ENCODE assay signal across 8 cellular contexts in the genomic region with DNA sequence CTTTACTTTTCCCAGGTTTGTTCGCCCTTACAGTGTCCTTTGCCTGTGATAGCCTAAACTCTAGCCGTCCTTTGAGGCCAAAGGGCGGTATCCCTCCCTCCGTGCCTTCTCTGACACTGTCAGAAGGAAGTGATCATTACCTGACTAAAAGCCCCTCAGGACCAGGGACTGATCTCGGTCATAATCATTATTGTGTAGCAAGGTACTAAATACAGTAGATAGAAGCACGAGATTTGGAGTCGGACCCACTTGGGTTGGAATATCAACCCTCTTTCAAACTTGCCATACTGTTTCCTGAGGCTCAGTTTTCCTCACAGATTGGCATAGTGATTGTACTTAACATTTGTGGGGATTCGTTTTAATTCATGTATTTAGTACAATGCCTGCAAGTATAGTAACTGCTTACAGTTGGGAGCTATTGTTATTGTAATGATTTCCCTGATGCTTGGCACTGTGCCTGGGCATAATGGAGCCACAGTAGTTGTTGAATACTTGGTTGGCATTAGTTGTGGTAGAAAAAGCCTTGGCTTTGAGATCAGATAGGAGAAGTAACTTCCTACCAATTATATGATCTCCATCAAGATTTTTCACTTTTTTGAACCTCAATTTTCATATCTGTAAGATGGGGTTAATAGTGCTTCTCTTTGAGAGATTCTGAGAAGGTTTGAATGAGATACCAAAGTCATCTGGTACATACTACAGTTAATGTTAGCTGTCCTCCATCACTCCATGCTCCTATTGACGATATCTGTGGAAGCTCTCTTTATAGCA. TPM values are rescaled to one million over a fixed set of nuclear protein-coding genes. Genes with fewer than 3 reads are reported as not detected.
DNase-seq lines count a peak whose midpoint lies in the region; ATAC-seq, FAIRE-seq and TF ChIP-seq lines count a peak whose summit lies in the region.

No MANE protein-coding gene starts in this region.

- H3K4me1 ChIP-seq in keratinocyte (ENCODE audit: control insufficient read depth, extremely low read depth, insufficient read depth, low read length) (peaks cover 8% of the 10 kb centered on the region), thymus (ENCODE audit: control insufficient read depth, insufficient read depth, low read length) (peaks cover 22% of the 10 kb centered on the region)

- no peak for DNase-seq in activated naive CD4-positive, alpha-beta T cell treated with anti-CD3 and anti-CD28 coated beads, Interleukin-2, amount 10 ng/mL, durations not matched to agents 7 days and 5 days
- DNase-seq in activated naive CD4-positive, alpha-beta T cell (lab: John Stamatoyannopoulos, UW), result no peak
- no peak for DNase-seq in activated CD8-positive, alpha-beta T cell treated with anti-CD3 and anti-CD28 coated beads, Interleukin-2, amount 10 ng/mL, durations not matched to agents 7 days and 5 days
- DNase-seq in keratinocyte (ENCODE audit: low read depth, low spot score), result no peak
- no peak for DNase-seq in T-helper 9 cell
- DNase-seq in NCI-H526 (lab: John Stamatoyannopoulos, UW), result no peak

- no peak for FAIRE-seq in keratinocyte (lab: Jason Lieb, UNC)

- CTCF ChIA-PET in activated naive CD4-positive, alpha-beta T cell treated with anti-CD3 and anti-CD28 coated beads, Interleukin-2, amount 10 ng/mL, durations not matched to agents 7 days and 5 days (lab: Charles Lee), result no interaction called here
- CTCF ChIA-PET in activated CD8-positive, alpha-beta T cell treated with anti-CD3 and anti-CD28 coated beads, Interleukin-2, amount 10 ng/mL, durations not matched to agents 7 days and 5 days (lab: Charles Lee), result interaction anchor here (1.3 to 4.5 kb wide), 3 partner anchors 38 to 57 kb away, joined by 3 to 22 read pairs (median 18); partner anchors contain the start of gene CHPF

- H3K79me2 ChIP-seq in keratinocyte (ENCODE audit: control insufficient read depth, insufficient read depth, low read length), result peaks cover 3% of the 10 kb centered on the region

- dilution Hi-C loops in keratinocyte (cut with MboI; ENCODE audit: extremely low pct_ligation_motif_present, low sequenced_read_pairs), result no loop called here

- H3K9me3 ChIP-seq in keratinocyte (ENCODE audit: control insufficient read depth, low read depth, low read length) (no peaks in the 10 kb centered on the region), thymus (ENCODE audit: control insufficient read depth) (no peaks in the 10 kb centered on the region)

- WGBS in thymus, result 45% methylated on average over 9 of the region's 9 CpGs

- H3K27ac ChIP-seq in keratinocyte (ENCODE audit: control insufficient read depth, insufficient read depth, low read length), result peak overlapping the region; percentile 93
- H3K27ac ChIP-seq in thymus (ENCODE audit: low read depth), result no peak overlapping the region

- ATAC-seq in activated CD8-positive, alpha-beta T cell treated with anti-CD3 and anti-CD28 coated beads, Interleukin-2, amount 10 ng/mL, durations not matched to agents 7 days and 5 days, result no peak
- ATAC-seq in GM18858 (IDR thresholded peaks at IDR 0.05; ENCODE audit: unreplicated experiment), result no peak

- POLR2A ChIA-PET in activated CD8-positive, alpha-beta T cell treated with anti-CD3 and anti-CD28 coated beads, Interleukin-2, amount 10 ng/mL, durations not matched to agents 7 days and 5 days (lab: Charles Lee), result interaction anchor here (1.2 to 2.0 kb wide), 2 partner anchors 48 to 55 kb away, joined by 3 to 4 read pairs; no protein-coding TSS in a partner anchor

- peak overlapping the region; percentile 99 for H2AFZ ChIP-seq in keratinocyte (ENCODE audit: control insufficient read depth, low read length)

- no peaks in the 10 kb centered on the region for H3K27me3 ChIP-seq in keratinocyte (ENCODE audit: control insufficient read depth, extremely low read depth, insufficient read depth, low read length)
- no peaks in the 10 kb centered on the region for H3K27me3 ChIP-seq in thymus (ENCODE audit: control insufficient read depth, insufficient read depth)

- peaks cover 9% of the 10 kb centered on the region for H3K36me3 Mint-ChIP-seq in activated naive CD4-positive, alpha-beta T cell treated with anti-CD3 and anti-CD28 coated beads, Interleukin-2, amount 10 ng/mL, durations not matched to agents 7 days and 5 days
- peaks cover 7% of the 10 kb centered on the region for H3K36me3 Mint-ChIP-seq in activated CD8-positive, alpha-beta T cell treated with anti-CD3 and anti-CD28 coated beads, Interleukin-2, amount 10 ng/mL, durations not matched to agents 7 days and 5 days (ENCODE audit: low read depth)

- H3K4me3 ChIP-seq in keratinocyte (ENCODE audit: control insufficient read depth in 2 of 3, extremely low read depth in 1 of 3, insufficient read depth in 2 of 3, low read depth in 1 of 3, low read length in 3 of 3) (peak overlapping the region; percentile 68 to 99 (median 91)), thymus (ENCODE audit: low read length) (peak overlapping the region; percentile 95)

- H3K4me2 ChIP-seq in keratinocyte (ENCODE audit: control insufficient read depth, extremely low read depth, insufficient read depth, low read depth, low read length), result peak overlapping the region; percentile 100

- H3K9me3 Mint-ChIP-seq in activated naive CD4-positive, alpha-beta T cell treated with anti-CD3 and anti-CD28 coated beads, Interleukin-2, amount 10 ng/mL, durations not matched to agents 7 days and 5 days, result no peaks in the 10 kb centered on the region
- H3K9me3 Mint-ChIP-seq in activated CD8-positive, alpha-beta T cell treated with anti-CD3 and anti-CD28 coated beads, Interleukin-2, amount 10 ng/mL, durations not matched to agents 7 days and 5 days (ENCODE audit: insufficient read depth), result no peaks in the 10 kb centered on the region

- H3K4me3 Mint-ChIP-seq in activated naive CD4-positive, alpha-beta T cell treated with anti-CD3 and anti-CD28 coated beads, Interleukin-2, amount 10 ng/mL, durations not matched to agents 7 days and 5 days, result peak overlapping the region; percentile 90
- peak overlapping the region; percentile 94 for H3K4me3 Mint-ChIP-seq in activated CD8-positive, alpha-beta T cell treated with anti-CD3 and anti-CD28 coated beads, Interleukin-2, amount 10 ng/mL, durations not matched to agents 7 days and 5 days

- H3K9me1 ChIP-seq in keratinocyte (ENCODE audit: control insufficient read depth, extremely low read depth, insufficient read depth, low read length), result no peaks in the 10 kb centered on the region

- peak overlapping the region; percentile 91 for H3K27ac Mint-ChIP-seq in activated naive CD4-positive, alpha-beta T cell treated with anti-CD3 and anti-CD28 coated beads, Interleukin-2, amount 10 ng/mL, durations not matched to agents 7 days and 5 days
- peak overlapping the region; percentile 89 for H3K27ac Mint-ChIP-seq in activated CD8-positive, alpha-beta T cell treated with anti-CD3 and anti-CD28 coated beads, Interleukin-2, amount 10 ng/mL, durations not matched to agents 7 days and 5 days

- peak overlapping the region; percentile 90 for H3K9ac ChIP-seq in keratinocyte (ENCODE audit: control insufficient read depth, extremely low read depth, insufficient read depth, low read length)

- H3K36me3 ChIP-seq in keratinocyte (ENCODE audit: control insufficient read depth in 2 of 2, extremely low read depth in 1 of 2, insufficient read depth in 2 of 2, low read length in 2 of 2) (peaks cover 7 to 9% of the 10 kb centered on the region in 2 experiments), thymus (ENCODE audit: control insufficient read depth, insufficient read depth) (peaks cover 19% of the 10 kb centered on the region)

- TF ChIP-seq CTCF in keratinocyte (optimal IDR thresholded peaks at IDR 0.05 in 1 of 3, IDR thresholded peaks at IDR 0.05 in 1 of 3, conservative IDR thresholded peaks at IDR 0.05 in 1 of 3; ENCODE audit: extremely low read depth in 1 of 3, insufficient read depth in 2 of 3, low read length in 3 of 3), result no peak

- H3K4me1 Mint-ChIP-seq in activated naive CD4-positive, alpha-beta T cell treated with anti-CD3 and anti-CD28 coated beads, Interleukin-2, amount 10 ng/mL, durations not matched to agents 7 days and 5 days, result peaks cover 29% of the 10 kb centered on the region
- peaks cover 32% of the 10 kb centered on the region for H3K4me1 Mint-ChIP-seq in activated CD8-positive, alpha-beta T cell treated with anti-CD3 and anti-CD28 coated beads, Interleukin-2, amount 10 ng/mL, durations not matched to agents 7 days and 5 days (ENCODE audit: low read depth)

- no peaks in the 10 kb centered on the region for H4K20me1 ChIP-seq in keratinocyte (ENCODE audit: control insufficient read depth, extremely low read depth, insufficient read depth, low read length)

- peaks cover 14% of the 10 kb centered on the region for H3K27me3 Mint-ChIP-seq in activated naive CD4-positive, alpha-beta T cell treated with anti-CD3 and anti-CD28 coated beads, Interleukin-2, amount 10 ng/mL, durations not matched to agents 7 days and 5 days
- peaks cover 4% of the 10 kb centered on the region for H3K27me3 Mint-ChIP-seq in activated CD8-positive, alpha-beta T cell treated with anti-CD3 and anti-CD28 coated beads, Interleukin-2, amount 10 ng/mL, durations not matched to agents 7 days and 5 days (ENCODE audit: low read depth)

RNA-seq across cellular contexts. Expression of gene STK11IP, which starts 0.8 kb away (rescaled TPM):
- total RNA-seq in activated CD8-positive, alpha-beta T cell treated with anti-CD3 and anti-CD28 coated beads, Interleukin-2, amount 10 ng/mL, durations not matched to agents 7 days and 5 days, result 10 to 100 TPM; 30.0 to 33.1 TPM
- polyA plus RNA-seq in keratinocyte (10.0 to 13.5 TPM (median 13.4 TPM) in 3 replicates), thymus (68.7 TPM)
- 7.9 TPM for polyA plus RNA-seq in keratinocyte (2011; ENCODE audit: low read depth)
- 7.3 and 10.7 TPM in 2 replicates for polyA plus RNA-seq in keratinocyte (2011; cell fraction: cytosol; rRNA removed)
- polyA plus RNA-seq in keratinocyte (2011; cell fraction: nucleus; rRNA removed), result 40.6 and 52.8 TPM in 2 replicates
- 15.7 and 16.2 TPM in 2 replicates for polyA plus RNA-seq in keratinocyte (2012; ENCODE audit: low replicate concordance)
- 18.1 to 35.9 TPM (median 29.5 TPM) in 3 replicates for polyA minus RNA-seq in keratinocyte
- 15.9 TPM for polyA minus RNA-seq in keratinocyte (2011; cell fraction: cytosol; rRNA and poly(A)+ RNA removed)
- polyA minus RNA-seq in keratinocyte (2011; cell fraction: nucleus; rRNA and poly(A)+ RNA removed), result 21.6 and 24.9 TPM in 2 replicates

RNA-seq across cellular contexts. Expression of gene INHA, which starts 26.4 kb away (rescaled TPM):
- total RNA-seq in activated CD8-positive, alpha-beta T cell treated with anti-CD3 and anti-CD28 coated beads, Interleukin-2, amount 10 ng/mL, durations not matched to agents 7 days and 5 days, result not detected
- polyA plus RNA-seq in keratinocyte, result 0.18 to 0.79 TPM (median 0.20 TPM) in 3 replicates
- polyA plus RNA-seq in keratinocyte (2011; ENCODE audit: low read depth), result not detected
- polyA plus RNA-seq in keratinocyte (2011; cell fraction: cytosol; rRNA removed), result 0.05 TPM in 1 of 2 replicates, not detected in the other
- 2.4 and 3.1 TPM in 2 replicates for polyA plus RNA-seq in keratinocyte (2011; cell fraction: nucleus; rRNA removed)
- polyA plus RNA-seq in keratinocyte (2012; ENCODE audit: low replicate concordance), result 0.07 and 0.97 TPM in 2 replicates
- 0.33 to 0.38 TPM in 2 of 3 replicates, not detected in the other for polyA minus RNA-seq in keratinocyte
- not detected for polyA minus RNA-seq in keratinocyte (2011; cell fraction: cytosol; rRNA and poly(A)+ RNA removed)
- 0.39 TPM in 1 of 2 replicates, not detected in the other for polyA minus RNA-seq in keratinocyte (2011; cell fraction: nucleus; rRNA and poly(A)+ RNA removed)
- polyA plus RNA-seq in thymus, result 0.71 TPM

RNA-seq across cellular contexts. Expression of gene OBSL1, which starts 27.2 kb away (rescaled TPM):
- total RNA-seq in activated CD8-positive, alpha-beta T cell treated with anti-CD3 and anti-CD28 coated beads, Interleukin-2, amount 10 ng/mL, durations not matched to agents 7 days and 5 days, result under 1 TPM; 0.18 to 0.45 TPM
- polyA plus RNA-seq in keratinocyte (9.3 to 14.8 TPM (median 12.7 TPM) in 3 replicates), thymus (34.2 TPM)
- 7.9 TPM for polyA plus RNA-seq in keratinocyte (2011; ENCODE audit: low read depth)
- polyA plus RNA-seq in keratinocyte (2011; cell fraction: cytosol; rRNA removed), result 4.5 and 12.2 TPM in 2 replicates
- 27.9 and 36.9 TPM in 2 replicates for polyA plus RNA-seq in keratinocyte (2011; cell fraction: nucleus; rRNA removed)
- 16.9 and 17.4 TPM in 2 replicates for polyA plus RNA-seq in keratinocyte (2012; ENCODE audit: low replicate concordance)
- polyA minus RNA-seq in keratinocyte, result 12.6 to 22.9 TPM (median 21.8 TPM) in 3 replicates
- polyA minus RNA-seq in keratinocyte (2011; cell fraction: cytosol; rRNA and poly(A)+ RNA removed), result 18.0 TPM
- 15.8 and 18.6 TPM in 2 replicates for polyA minus RNA-seq in keratinocyte (2011; cell fraction: nucleus; rRNA and poly(A)+ RNA removed)

RNA-seq across cellular contexts. Expression of gene SLC4A3, which starts 28.9 kb away (rescaled TPM):
- not detected for total RNA-seq in activated CD8-positive, alpha-beta T cell treated with anti-CD3 and anti-CD28 coated beads, Interleukin-2, amount 10 ng/mL, durations not matched to agents 7 days and 5 days
- 6.2 to 11.4 TPM (median 9.6 TPM) in 3 replicates for polyA plus RNA-seq in keratinocyte
- polyA plus RNA-seq in keratinocyte (2011; ENCODE audit: low read depth), result 0.92 TPM
- polyA plus RNA-seq in keratinocyte (2011; cell fraction: cytosol; rRNA removed), result 3.2 and 7.6 TPM in 2 replicates
- 35.2 and 46.0 TPM in 2 replicates for polyA plus RNA-seq in keratinocyte (2011; cell fraction: nucleus; rRNA removed)
- 2.5 and 13.2 TPM in 2 replicates for polyA plus RNA-seq in keratinocyte (2012; ENCODE audit: low replicate concordance)
- polyA minus RNA-seq in keratinocyte, result 7.6 to 18.9 TPM (median 9.6 TPM) in 3 replicates
- 6.7 TPM for polyA minus RNA-seq in keratinocyte (2011; cell fraction: cytosol; rRNA and poly(A)+ RNA removed)
- 14.5 and 14.7 TPM in 2 replicates for polyA minus RNA-seq in keratinocyte (2011; cell fraction: nucleus; rRNA and poly(A)+ RNA removed)
- 6.9 TPM for polyA plus RNA-seq in thymus

RNA-seq across cellular contexts. Expression of gene TMEM198, which starts 54.7 kb away (rescaled TPM):
- under 1 TPM; 0.47 to 0.60 TPM for total RNA-seq in activated CD8-positive, alpha-beta T cell treated with anti-CD3 and anti-CD28 coated beads, Interleukin-2, amount 10 ng/mL, durations not matched to agents 7 days and 5 days
- polyA plus RNA-seq in keratinocyte, result 0.81 to 1.5 TPM (median 0.82 TPM) in 3 replicates
- not detected for polyA plus RNA-seq in keratinocyte (2011; ENCODE audit: low read depth)
- 0.32 and 0.44 TPM in 2 replicates for polyA plus RNA-seq in keratinocyte (2011; cell fraction: cytosol; rRNA removed)
- polyA plus RNA-seq in keratinocyte (2011; cell fraction: nucleus; rRNA removed), result 10.9 and 11.5 TPM in 2 replicates
- polyA plus RNA-seq in keratinocyte (2012; ENCODE audit: low replicate concordance), result 0.61 and 0.83 TPM in 2 replicates
- polyA minus RNA-seq in keratinocyte, result 0.13 to 1.1 TPM (median 0.26 TPM) in 3 replicates
- not detected for polyA minus RNA-seq in keratinocyte (2011; cell fraction: cytosol; rRNA and poly(A)+ RNA removed)
- 0.42 and 0.70 TPM in 2 replicates for polyA minus RNA-seq in keratinocyte (2011; cell fraction: nucleus; rRNA and poly(A)+ RNA removed)
- 3.7 TPM for polyA plus RNA-seq in thymus
